ENCODE assay signal across 1 cellular context in the genomic region with DNA sequence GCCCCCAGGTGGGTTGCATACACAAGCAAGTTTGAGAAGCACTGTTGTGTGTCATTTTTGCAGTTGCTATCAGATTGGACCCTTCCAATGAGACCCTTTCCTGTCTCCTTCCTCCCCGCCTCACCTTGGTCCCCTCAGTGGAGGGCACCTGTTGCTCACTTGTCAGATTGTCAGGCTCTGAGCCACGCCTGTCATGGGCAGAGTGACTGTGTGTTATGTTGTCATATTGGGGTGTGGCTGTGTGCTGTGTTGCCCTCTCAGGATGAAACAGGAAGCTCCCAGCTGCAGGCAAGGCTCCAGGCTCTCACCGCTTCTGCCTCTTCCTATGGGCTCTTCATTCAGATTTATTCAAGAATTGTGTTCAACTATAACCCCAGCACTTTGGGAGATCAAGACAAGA.
TF ChIP-seq lines count a peak whose summit lies in the region.

No MANE protein-coding gene starts in this region.

TF ChIP-seq in H1, 55 proteins besides CTCF, POLR2A, EP300 and RAD21 (continued from another document):
- TF ChIP-seq SP1 (IDR thresholded peaks at IDR 0.05; ENCODE audit: low read depth, low read length) (no peak), TAF1 (IDR thresholded peaks at IDR 0.05; ENCODE audit: low read depth, low read length) (no peak), KDM1A (IDR thresholded peaks at IDR 0.05; ENCODE audit: borderline replicate concordance, low read length) (no peak), CHD2 (IDR thresholded peaks at IDR 0.05; ENCODE audit: low read length) (no peak), PHF8 (conservative IDR thresholded peaks at IDR 0.05; ENCODE audit: low read depth, low read length) (no peak), KDM5A (IDR thresholded peaks at IDR 0.05; ENCODE audit: low read length) (no peak), RNF2 (IDR thresholded peaks at IDR 0.05; ENCODE audit: borderline replicate concordance, low read depth, low read length, missing control alignments, poor library complexity, severe bottlenecking) (no peak), CHD1 (IDR thresholded peaks at IDR 0.05; ENCODE audit: low read depth, low read length) (no peak), YY1 (IDR thresholded peaks at IDR 0.05; ENCODE audit: low read depth, low read length) (no peak), JUN (IDR thresholded peaks at IDR 0.05; ENCODE audit: low read depth, low read length) (no peak), BACH1 (IDR thresholded peaks at IDR 0.05; ENCODE audit: low read length) (no peak), POLR2AphosphoS5 (IDR thresholded peaks at IDR 0.05; ENCODE audit: low read depth, low read length) (no peak), TEAD4 (IDR thresholded peaks at IDR 0.05; ENCODE audit: low read depth, low read length) (no peak)
- TF ChIP-seq, protein P1, sequence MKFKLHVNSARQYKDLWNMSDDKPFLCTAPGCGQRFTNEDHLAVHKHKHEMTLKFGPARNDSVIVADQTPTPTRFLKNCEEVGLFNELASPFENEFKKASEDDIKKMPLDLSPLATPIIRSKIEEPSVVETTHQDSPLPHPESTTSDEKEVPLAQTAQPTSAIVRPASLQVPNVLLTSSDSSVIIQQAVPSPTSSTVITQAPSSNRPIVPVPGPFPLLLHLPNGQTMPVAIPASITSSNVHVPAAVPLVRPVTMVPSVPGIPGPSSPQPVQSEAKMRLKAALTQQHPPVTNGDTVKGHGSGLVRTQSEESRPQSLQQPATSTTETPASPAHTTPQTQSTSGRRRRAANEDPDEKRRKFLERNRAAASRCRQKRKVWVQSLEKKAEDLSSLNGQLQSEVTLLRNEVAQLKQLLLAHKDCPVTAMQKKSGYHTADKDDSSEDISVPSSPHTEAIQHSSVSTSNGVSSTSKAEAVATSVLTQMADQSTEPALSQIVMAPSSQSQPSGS (IDR thresholded peaks at IDR 0.05; ENCODE audit: low read length): no peak
